Comparison of ENCODE assay signal across 8 cellular contexts in genomic region chr18:36297419-36298112, GRCh38. TPM values are rescaled to one million over a fixed set of nuclear protein-coding genes. Genes with fewer than 3 reads are reported as not detected.
DNase-seq lines count a peak whose midpoint lies in the region; ATAC-seq and TF ChIP-seq lines count a peak whose summit lies in the region.

Gene FHOD3, plus strand, starts transcription at chr18:36297713. Its CDS starts 123 bp downstream, at chr18:36297836.

- peak within 1 kb of the TSS; percentile 65 for H3K27ac ChIP-seq in AG04450 (ENCODE audit: low read depth, low read length)

- H3K4me3 Mint-ChIP-seq in dendritic cell treated with granulocyte-macrophage colony-stimulating factor and Interleukin-4, amounts not matched to agents 40 ng/mL and 50 ng/mL, for 4 days: peak within 1 kb of the TSS; percentile 55

- peak; percentile 45 for ATAC-seq in HG02938 (IDR thresholded peaks at IDR 0.05; ENCODE audit: unreplicated experiment)
- ATAC-seq in stimulated activated naive CD8-positive, alpha-beta T cell treated with anti-CD3 and anti-CD28 coated beads, Interleukin-15, Interleukin-2, amounts not matched to agents 100 U/mL and 50 U/mL, for 24 hours: peak; percentile 33

- H3K27me3 ChIP-seq in AG04450 (ENCODE audit: control insufficient read depth, insufficient read depth, low read length): no peaks in the 10 kb centered on the region

- POLR2A ChIA-PET in AG04450 (lab: Yijun Ruan, JAX): interaction anchor here (0.9 to 1.5 kb wide), 3 partner anchors 10 to 138 kb away, joined by 3 read pairs; no protein-coding TSS in a partner anchor

- no peaks in the 10 kb centered on the region for H3K4me1 Mint-ChIP-seq in dendritic cell treated with granulocyte-macrophage colony-stimulating factor and Interleukin-4, amounts not matched to agents 40 ng/mL and 50 ng/mL, for 4 days (ENCODE audit: low read depth)

- DNase-seq in AG04450 (ENCODE audit: low read depth, low spot score) (no peak), GM13976 (ENCODE audit: low spot score) (peak; percentile 86), NCI-H748 treated with DMSO at 0.1 percent for 48 hours (lab: John Stamatoyannopoulos, UW) (peak; percentile 44), left kidney (ENCODE audit: low read depth, low spot score) (peak; percentile 92), dedifferentiated amniotic fluid mesenchymal stem cell (ENCODE audit: extremely low spot score) (no peak)
- DNase-seq in stimulated activated naive CD8-positive, alpha-beta T cell treated with anti-CD3 and anti-CD28 coated beads, Interleukin-15, Interleukin-2, amounts not matched to agents 100 U/mL and 50 U/mL, for 24 hours: peak; percentile 14

- peaks cover 35% of the 10 kb centered on the region for H3K27me3 Mint-ChIP-seq in dendritic cell treated with granulocyte-macrophage colony-stimulating factor and Interleukin-4, amounts not matched to agents 40 ng/mL and 50 ng/mL, for 4 days

- CTCF ChIA-PET in AG04450 (lab: Charles Lee): interaction anchor here (0.7 to 1.6 kb wide), 4 partner anchors 276 to 457 kb away, joined by 3 to 8 read pairs (median 4); no protein-coding TSS in a partner anchor

- no peaks in the 10 kb centered on the region for H3K9me3 Mint-ChIP-seq in dendritic cell treated with granulocyte-macrophage colony-stimulating factor and Interleukin-4, amounts not matched to agents 40 ng/mL and 50 ng/mL, for 4 days

- H3K4me3 ChIP-seq in AG04450 (ENCODE audit: low read depth, low read length): peak within 1 kb of the TSS; percentile 66

- H3K9me3 ChIP-seq in AG04450 (ENCODE audit: control insufficient read depth, insufficient read depth, low read length): no peaks in the 10 kb centered on the region

- TF ChIP-seq CTCF in AG04450 (IDR thresholded peaks at IDR 0.05; ENCODE audit: low read depth, low read length) (no peak), GM13976 (IDR thresholded peaks at IDR 0.05; ENCODE audit: borderline replicate concordance, control extremely low read depth, extremely low read depth, insufficient read depth, missing control alignments) (no peak)

- in situ Hi-C loops in GM13976 (cut with MboI; ENCODE audit: low sequenced_read_pairs, unreplicated experiment): no loop called here

- intact Hi-C loops in dendritic cell treated with granulocyte-macrophage colony-stimulating factor and Interleukin-4, amounts not matched to agents 40 ng/mL and 50 ng/mL, for 4 days (cut with micrococcal nuclease): no loop called here

- H3K36me3 Mint-ChIP-seq in dendritic cell treated with granulocyte-macrophage colony-stimulating factor and Interleukin-4, amounts not matched to agents 40 ng/mL and 50 ng/mL, for 4 days (ENCODE audit: low read depth): no peaks in the 10 kb centered on the region

- no peak within 1 kb of the TSS for H3K27ac Mint-ChIP-seq in dendritic cell treated with granulocyte-macrophage colony-stimulating factor and Interleukin-4, amounts not matched to agents 40 ng/mL and 50 ng/mL, for 4 days

RNA-seq across cellular contexts. Expression of gene FHOD3, which starts in this region (rescaled TPM):
- 41.1 and 50.3 TPM in 2 replicates for polyA plus RNA-seq in AG04450 (2011; rRNA removed)
- polyA minus RNA-seq in AG04450 (2011; rRNA and poly(A)+ RNA removed): 51.0 and 58.7 TPM in 2 replicates

Comparison
In these comparisons a context has a peak if more than half of its experiments do, and no peak if none do; other contexts are left out.
1. DNase-seq: peak in GM13976 (single experiment), NCI-H748 treated with DMSO at 0.1 percent for 48 hours (single experiment), left kidney (single experiment) and stimulated activated naive CD8-positive, alpha-beta T cell treated with anti-CD3 and anti-CD28 coated beads, Interleukin-15, Interleukin-2, amounts not matched to agents 100 U/mL and 50 U/mL, for 24 hours (single experiment); none in AG04450 (single experiment) and dedifferentiated amniotic fluid mesenchymal stem cell (single experiment).